26 cellular contexts compared by ENCODE assay signal in the genomic region with DNA sequence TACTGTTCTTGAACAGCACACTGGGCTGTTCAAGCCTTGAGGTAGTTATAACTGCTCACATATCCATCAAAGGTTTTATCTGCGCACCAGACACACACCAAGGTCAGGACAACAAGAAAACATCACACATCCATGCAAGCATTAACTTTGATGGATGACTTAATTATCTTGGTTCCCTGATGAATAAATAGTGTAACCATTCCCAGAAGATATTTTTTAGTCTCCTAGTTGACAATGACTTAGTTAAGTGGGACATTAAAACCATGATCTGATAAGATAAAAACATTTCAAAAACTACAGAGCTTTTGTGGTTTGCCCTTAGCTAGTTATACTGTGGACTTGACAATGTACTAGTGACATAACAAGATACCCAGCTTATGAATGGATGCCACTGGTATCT.
"Had no signal": no experiment of that assay in that cellular context is flagged by ENCODE, and none has a peak within 500 bp of the region (broad histone marks: within the 10 kb centered on the region; RNA-seq: fewer than 3 reads in every experiment).

No MANE protein-coding gene starts in this region.

- H3K9me3 ChIP-seq: adrenal gland, ascending aorta, breast epithelium had no signal

- ATAC-seq: activated CD4-positive, alpha-beta T cell treated with anti-CD3 and anti-CD28 coated beads for 36 hours; activated CD8-positive, alpha-beta memory T cell treated with anti-CD3 and anti-CD28 coated beads, Interleukin-2, amount 10 ng/mL, durations not matched to agents 7 days and 5 days; activated CD8-positive, alpha-beta T cell treated with anti-CD3 and anti-CD28 coated beads, Interleukin-2, amount 10 ng/mL, durations not matched to agents 7 days and 5 days; activated naive CD8-positive, alpha-beta T cell treated with anti-CD3 and anti-CD28 coated beads, Interleukin-2, amount 50 U/mL, for 24 hours; esophagus mucosa; T-helper 17 cell had no signal

- H3K36me3 ChIP-seq: adrenal gland, ascending aorta, breast epithelium had no signal

- H3K27ac ChIP-seq: adrenal gland, ascending aorta, breast epithelium, coronary artery, dorsolateral prefrontal cortex had no signal

- H3K4me3 ChIP-seq: adrenal gland, ascending aorta, breast epithelium, coronary artery, dorsolateral prefrontal cortex had no signal

- DNase-seq: activated CD4-positive, alpha-beta memory T cell treated with anti-CD3 and anti-CD28 coated beads for 36 hours; activated CD4-positive, alpha-beta T cell treated with anti-CD3 and anti-CD28 coated beads for 36 hours; activated CD4-positive, alpha-beta T cell treated with anti-CD3 and anti-CD28 coated beads, Interleukin-2, amount 10 ng/mL, durations not matched to agents 24 days and 14 days; activated CD4-positive, CD25-positive, alpha-beta regulatory T cell; activated CD4-positive, CD25-positive, alpha-beta regulatory T cell treated with anti-CD3 and anti-CD28 coated beads, Interleukin-2, amount 50 U/mL, for 72 hours; activated CD8-positive, alpha-beta memory T cell treated with anti-CD3 and anti-CD28 coated beads, Interleukin-2, amount 10 ng/mL, durations not matched to agents 7 days and 5 days; activated CD8-positive, alpha-beta memory T cell treated with anti-CD3 and anti-CD28 coated beads, Interleukin-2, amount 50 U/mL, for 4 hours; activated CD8-positive, alpha-beta T cell treated with anti-CD3 and anti-CD28 coated beads, Interleukin-2, amount 10 ng/mL, durations not matched to agents 7 days and 5 days; activated effector memory CD4-positive, alpha-beta T cell treated with anti-CD3 and anti-CD28 coated beads, Interleukin-2, amount 50 U/mL, for 16 hours; activated naive CD4-positive, alpha-beta T cell treated with anti-CD3 and anti-CD28 coated beads for 36 hours; activated naive CD8-positive, alpha-beta T cell treated with anti-CD3 and anti-CD28 coated beads for 36 hours; activated naive CD8-positive, alpha-beta T cell treated with anti-CD3 and anti-CD28 coated beads, Interleukin-2, amount 50 U/mL, for 24 hours; activated T-cell treated with anti-CD3 and anti-CD28 coated beads, Interleukin-2, amount 50 U/mL, for 1 hour; activated T-cell treated with anti-CD3 and anti-CD28 coated beads, Interleukin-2, amount 50 U/mL, for 48 hours; adrenal gland; dorsolateral prefrontal cortex; effector memory CD4-positive, alpha-beta T cell; endodermal cell; foreskin fibroblast; head of caudate nucleus; T-helper 1 cell; T-helper 17 cell had no signal

- H3K27me3 ChIP-seq: adrenal gland, ascending aorta, breast epithelium, dorsolateral prefrontal cortex had no signal

- H3K4me1 ChIP-seq: adrenal gland, ascending aorta, breast epithelium had no signal
